Comparison of ENCODE assay signal across 16 cellular contexts in genomic region chr16:67264277-67264676, GRCh38. TPM values are rescaled to one million over a fixed set of nuclear protein-coding genes. Genes with fewer than 3 reads are reported as not detected.
DNase-seq lines count a peak whose midpoint lies in the region; ATAC-seq and TF ChIP-seq lines count a peak whose summit lies in the region.
"Had no signal": no experiment of that assay in that cellular context is flagged by ENCODE, and none has a peak within 500 bp of the region (broad histone marks: within the 10 kb centered on the region; RNA-seq: fewer than 3 reads in every experiment).

No MANE protein-coding gene starts in this region.

- DNase-seq in stimulated activated naive CD8-positive, alpha-beta T cell treated with anti-CD3 and anti-CD28 coated beads, Interleukin-15, Interleukin-2, amounts not matched to agents 100 U/mL and 50 U/mL, for 24 hours: no peak
- no peak for DNase-seq in stimulated activated naive CD8-positive, alpha-beta T cell treated with anti-CD3 and anti-CD28 coated beads, Interleukin-15, amount 100 ng/mL, for 72 hours
- DNase-seq in SJCRH30 (peak; percentile 5 to 37), iPS-NIHi11 (ENCODE audit: low spot score) (peak; percentile 34), NOMO-1 treated with dmso at 0.1 percent for 144 hours (lab: John Stamatoyannopoulos, UW; ENCODE audit: unreplicated experiment) (no peak), vagina (ENCODE audit: extremely low spot score in 2 of 2) (no peak), NCI-H510A treated with DMSO at 0.1 percent for 48 hours (lab: John Stamatoyannopoulos, UW) (no peak)
- DNase-seq in stimulated activated naive CD4-positive, alpha-beta T cell (lab: John Stamatoyannopoulos, UW): no peak
- DNase-seq: activated gamma-delta T cell; Calu3; NCI-H2029 treated with DMSO at 0.1 percent for 48 hours; NCI-H526 treated with DMSO at 0.1 percent for 48 hours; stimulated activated CD4-positive, alpha-beta T cell treated with anti-CD3 and anti-CD28 coated beads, Interleukin-4, amount 100 ng/mL, for 4 hours had no signal

- H3K4me3 ChIP-seq in SJCRH30: no peak overlapping the region
- H3K4me3 ChIP-seq in vagina: no peak overlapping the region
- H3K4me3 ChIP-seq: heart left ventricle, tibial artery had no signal

- no peaks in the 10 kb centered on the region for H3K9me3 Mint-ChIP-seq in stimulated activated naive CD8-positive, alpha-beta T cell treated with anti-CD3 and anti-CD28 coated beads, Interleukin-15, amount 100 ng/mL, for 72 hours
- H3K9me3 Mint-ChIP-seq: dendritic cell treated with granulocyte-macrophage colony-stimulating factor and Interleukin-4, amounts not matched to agents 40 ng/mL and 50 ng/mL, for 4 days had no signal

- no peaks in the 10 kb centered on the region for H3K4me1 Mint-ChIP-seq in stimulated activated naive CD8-positive, alpha-beta T cell treated with anti-CD3 and anti-CD28 coated beads, Interleukin-15, amount 100 ng/mL, for 72 hours

- H3K36me3 ChIP-seq in SJCRH30 (no peaks in the 10 kb centered on the region), vagina (no peaks in the 10 kb centered on the region)
- H3K36me3 ChIP-seq: heart left ventricle, tibial artery had no signal

- TF ChIP-seq CTCF in vagina (IDR thresholded peaks at IDR 0.05): no peak

- intact Hi-C loops in vagina (cut with DNase I): no loop called here

- TF ChIP-seq POLR2A in vagina (IDR thresholded peaks at IDR 0.05): no peak

- H3K27me3 ChIP-seq in SJCRH30 (no peaks in the 10 kb centered on the region; the same call in 1 of the 2 replicates), vagina (no peaks in the 10 kb centered on the region)
- H3K27me3 ChIP-seq: heart left ventricle had no signal

- H3K4me1 ChIP-seq in SJCRH30 (0 out of 2 replicates have a peak, but pooled peaks cover 3% of the 10 kb centered on the region), vagina (no peaks in the 10 kb centered on the region)
- H3K4me1 ChIP-seq: tibial artery had no signal

- ATAC-seq in stimulated activated naive CD8-positive, alpha-beta T cell treated with anti-CD3 and anti-CD28 coated beads, Interleukin-15, Interleukin-2, amounts not matched to agents 100 U/mL and 50 U/mL, for 24 hours: peak; percentile 44
- no peak for ATAC-seq in stimulated activated naive CD8-positive, alpha-beta T cell treated with anti-CD3 and anti-CD28 coated beads, Interleukin-15, amount 100 ng/mL, for 72 hours
- ATAC-seq: heart left ventricle had no signal

- H3K27ac Mint-ChIP-seq in stimulated activated naive CD8-positive, alpha-beta T cell treated with anti-CD3 and anti-CD28 coated beads, Interleukin-15, amount 100 ng/mL, for 72 hours: no peak overlapping the region
- H3K27ac Mint-ChIP-seq: dendritic cell treated with granulocyte-macrophage colony-stimulating factor and Interleukin-4, amounts not matched to agents 40 ng/mL and 50 ng/mL, for 4 days had no signal

- H3K4me3 Mint-ChIP-seq in stimulated activated naive CD8-positive, alpha-beta T cell treated with anti-CD3 and anti-CD28 coated beads, Interleukin-15, amount 100 ng/mL, for 72 hours: no peak overlapping the region
- H3K4me3 Mint-ChIP-seq: dendritic cell treated with granulocyte-macrophage colony-stimulating factor and Interleukin-4, amounts not matched to agents 40 ng/mL and 50 ng/mL, for 4 days had no signal

- H3K27me3 Mint-ChIP-seq in stimulated activated naive CD8-positive, alpha-beta T cell treated with anti-CD3 and anti-CD28 coated beads, Interleukin-15, amount 100 ng/mL, for 72 hours: peaks cover 17% of the 10 kb centered on the region

- H3K27ac ChIP-seq in SJCRH30: no peak overlapping the region
- H3K27ac ChIP-seq in vagina: no peak overlapping the region
- H3K27ac ChIP-seq: heart left ventricle, tibial artery had no signal

- no peaks in the 10 kb centered on the region for H3K9me3 ChIP-seq in SJCRH30 (replicated peaks)
- H3K9me3 ChIP-seq in vagina: no peaks in the 10 kb centered on the region
- H3K9me3 ChIP-seq: heart left ventricle, tibial artery had no signal

RNA-seq across cellular contexts. Expression of gene PLEKHG4, which starts 15.1 kb away (rescaled TPM):
- 0.33 TPM in 1 of 2 replicates, not detected in the other for total RNA-seq in SJCRH30 (2014; rRNA removed; shearing (Covaris generic))
- 9.8 TPM for total RNA-seq in vagina

RNA-seq across cellular contexts. Expression of gene SLC9A5, which starts 15.5 kb away (rescaled TPM):
- 1.4 and 1.7 TPM in 2 replicates for total RNA-seq in SJCRH30 (2014; rRNA removed; shearing (Covaris generic))
- total RNA-seq in vagina: 0.49 TPM

RNA-seq across cellular contexts. Expression of gene FHOD1, which starts 17.0 kb away (rescaled TPM):
- 20.7 and 23.2 TPM in 2 replicates for total RNA-seq in SJCRH30 (2014; rRNA removed; shearing (Covaris generic))
- total RNA-seq in vagina: 17.2 TPM

RNA-seq across cellular contexts. Expression of gene TMEM208, which starts 37.3 kb away (rescaled TPM):
- total RNA-seq in SJCRH30 (2014; rRNA removed; shearing (Covaris generic)): 32.1 and 33.0 TPM in 2 replicates
- 48.9 TPM for total RNA-seq in vagina

Comparison
In these comparisons a context has a peak if more than half of its experiments do, and no peak if none do; other contexts are left out.
1. DNase-seq: peak in SJCRH30 (2 of 2) and iPS-NIHi11 (single experiment); none in stimulated activated naive CD8-positive, alpha-beta T cell treated with anti-CD3 and anti-CD28 coated beads, Interleukin-15, Interleukin-2, amounts not matched to agents 100 U/mL and 50 U/mL, for 24 hours (single experiment), stimulated activated naive CD8-positive, alpha-beta T cell treated with anti-CD3 and anti-CD28 coated beads, Interleukin-15, amount 100 ng/mL, for 72 hours (0 of 2), NOMO-1 treated with dmso at 0.1 percent for 144 hours (single experiment), vagina (0 of 2), NCI-H510A treated with DMSO at 0.1 percent for 48 hours (single experiment) and stimulated activated naive CD4-positive, alpha-beta T cell (0 of 6).